ENCODE assay signal across 1 cellular context in genomic region chr1:44681905-44682900, GRCh38.
TF ChIP-seq lines count a peak whose summit lies in the region.

No MANE protein-coding gene starts in this region.

TF ChIP-seq in GM23338, 12 proteins besides CTCF, POLR2A, EP300 and RAD21 (continued from another document):
- TF ChIP-seq ZNF462 (CRISPR knock-in tag; IDR thresholded peaks at IDR 0.05), result no peak
- TF ChIP-seq NANOG (IDR thresholded peaks at IDR 0.05; ENCODE audit: borderline replicate concordance), result no peak
- TF ChIP-seq JUNB (IDR thresholded peaks at IDR 0.05; ENCODE audit: unreplicated experiment), result no peak
- no peak for TF ChIP-seq REST (IDR thresholded peaks at IDR 0.05; ENCODE audit: unreplicated experiment)
- no peak for TF ChIP-seq POLR2AphosphoS5 (IDR thresholded peaks at IDR 0.05; ENCODE audit: low read depth)
TF ChIP-seq in GM23338: peak in this region for 0.
